Comparison of ENCODE assay signal across 8 cellular contexts in the genomic region with DNA sequence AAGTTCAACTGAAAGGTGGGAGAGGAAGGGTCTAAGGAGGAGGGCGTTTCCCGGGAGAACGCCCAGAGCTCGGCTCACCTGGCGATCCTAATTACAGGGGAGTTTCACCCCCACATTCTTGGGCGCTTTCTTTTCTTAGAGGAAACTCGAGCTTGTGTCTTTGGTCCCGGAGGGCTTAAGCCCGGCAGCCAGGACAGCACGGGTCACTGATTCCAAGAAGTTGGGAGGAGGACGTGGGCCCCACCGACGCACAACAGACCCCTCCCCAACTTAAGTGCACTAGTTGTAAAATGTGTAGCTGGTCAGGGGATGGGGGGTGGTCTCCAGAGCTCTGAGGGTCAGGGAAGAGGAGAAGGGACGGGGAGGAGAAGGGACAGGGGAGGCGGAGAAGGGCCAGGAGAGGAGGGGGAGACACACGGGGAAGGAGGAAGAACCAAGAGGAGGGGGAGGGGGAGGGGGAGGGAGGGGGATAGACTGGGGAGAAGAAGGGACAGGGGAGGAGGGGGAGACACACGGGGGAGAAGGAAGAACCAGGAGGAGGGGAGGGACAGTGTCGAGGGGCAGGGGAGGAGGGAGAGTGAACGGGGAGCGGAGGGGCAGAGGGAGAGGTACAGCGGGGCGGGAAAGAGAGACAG. TPM values are rescaled to one million over a fixed set of nuclear protein-coding genes. Genes with fewer than 3 reads are reported as not detected.
DNase-seq lines count a peak whose midpoint lies in the region; ATAC-seq, FAIRE-seq and TF ChIP-seq lines count a peak whose summit lies in the region.
"Had no signal": no experiment of that assay in that cellular context is flagged by ENCODE, and none has a peak within 500 bp of the region (broad histone marks: within the 10 kb centered on the region; RNA-seq: fewer than 3 reads in every experiment).

No MANE protein-coding gene starts in this region.

- no peaks in the 10 kb centered on the region; the same call in 1 of the 2 replicates for H3K36me3 ChIP-seq in Panc1 (ENCODE audit: control insufficient read depth, insufficient read depth, low read length)

- no peak for TF ChIP-seq POLR2A in GM12891 (IDR thresholded peaks at IDR 0.05; ENCODE audit: low read depth, low read length)

- no peaks in the 10 kb centered on the region; the same call in 1 of the 2 replicates for H3K9me3 ChIP-seq in Panc1 (ENCODE audit: control insufficient read depth, insufficient read depth, low read depth, low read length)

- DNase-seq in GM12865 (ENCODE audit: low read depth): peak; percentile 63
- DNase-seq in Panc1 (ENCODE audit: low read depth, low spot score): no peak
- no peak for DNase-seq in epithelial cell of proximal tubule (ENCODE audit: low read depth)
- peak; percentile 47 for DNase-seq in retina
- DNase-seq in GM12891 (ENCODE audit: insufficient read length, low spot score): no peak
- DNase-seq in SHP77 treated with DMSO at 0.1 percent for 48 hours (lab: John Stamatoyannopoulos, UW): no peak
- DNase-seq: NCI-H1694 treated with DMSO at 0.1 percent for 48 hours had no signal

- peaks cover 36% of the 10 kb centered on the region for H3K4me1 ChIP-seq in Panc1 (ENCODE audit: control insufficient read depth, insufficient read depth, low read length)

- H3K4me3 ChIP-seq in GM12865 (ENCODE audit: low read depth, low read length): peak overlapping the region; percentile 91
- H3K4me3 ChIP-seq in Panc1 (ENCODE audit: low read depth in 2 of 2, low read length in 2 of 2): peak overlapping the region; percentile 73 to 79
- peak overlapping the region; percentile 96 for H3K4me3 ChIP-seq in epithelial cell of proximal tubule (ENCODE audit: low read depth, low read length)

- intact Hi-C loops in Panc1 (cut with micrococcal nuclease; ENCODE audit: unreplicated experiment): loop anchor here (5.0 kb wide), 1 partner anchor 103 kb away; no protein-coding TSS in a partner anchor

- no TSS peak for BruUV-seq in Panc1 (replicated peaks; lab: Mats Ljungman, UMichigan)

- no peaks in the 10 kb centered on the region for H3K27me3 ChIP-seq in Panc1 (ENCODE audit: control insufficient read depth, insufficient read depth, low read length)

- TF ChIP-seq CTCF in GM12865 (IDR thresholded peaks at IDR 0.05; ENCODE audit: insufficient read depth, low read depth, low read length, missing control alignments) (no peak), Panc1 (IDR thresholded peaks at IDR 0.05) (no peak), epithelial cell of proximal tubule (conservative IDR thresholded peaks at IDR 0.05; ENCODE audit: low read depth, low read length) (no peak)

- POLR2A ChIA-PET in Panc1 (lab: Charles Lee): interaction anchor here (0.6 to 0.8 kb wide), 2 partner anchors 18 to 271 kb away, joined by 5 to 8 read pairs; no protein-coding TSS in a partner anchor

- ATAC-seq in Panc1 (no peak), GM21528 (IDR thresholded peaks at IDR 0.05; ENCODE audit: low FRiP score, unreplicated experiment) (no peak)

- in situ Hi-C loops in Panc1 (cut with HindIII; ENCODE audit: low pct_unique_long_range_greater_than_20kb, low sequenced_read_pairs): loop anchor here (25.0 kb wide), 1 partner anchor 113 kb away; a partner anchor contains a TSS

- CTCF ChIA-PET in Panc1 (lab: Charles Lee): interaction anchor here (0.8 to 1.9 kb wide), 2 partner anchors 17 to 104 kb away, joined by 9 to 22 read pairs; no protein-coding TSS in a partner anchor

- H3K27ac ChIP-seq in Panc1 (ENCODE audit: low read length): peak overlapping the region; percentile 95

- no peak for FAIRE-seq in GM12891 (lab: Jason Lieb, UNC)

TF ChIP-seq in GM12891, 5 proteins besides CTCF, POLR2A, EP300 and RAD21:
- no peak for TF ChIP-seq SPI1 (IDR thresholded peaks at IDR 0.05; ENCODE audit: low read depth, low read length)
- no peak for TF ChIP-seq TAF1 (IDR thresholded peaks at IDR 0.05; ENCODE audit: low read depth, low read length)
- no peak for TF ChIP-seq POLR2AphosphoS5 (IDR thresholded peaks at IDR 0.05; ENCODE audit: low read depth, low read length)
- no peak for TF ChIP-seq PAX5 (IDR thresholded peaks at IDR 0.05; ENCODE audit: insufficient read depth, low read length, severe bottlenecking)
- TF ChIP-seq POU2F2 (IDR thresholded peaks at IDR 0.05; ENCODE audit: low read depth, low read length): no peak

RNA-seq across cellular contexts. Expression of a gene that starts 0.9 kb away (rescaled TPM):
- 120 TPM for total RNA-seq in Panc1 (2021; ENCODE audit: unreplicated experiment)
- polyA plus RNA-seq in Panc1 (2012; ENCODE audit: insufficient read length): 108 TPM
- total RNA-seq in epithelial cell of proximal tubule: 25.3 and 46.8 TPM in 2 replicates
- 23.4 TPM for polyA plus RNA-seq in GM12891 (2012; ENCODE audit: low read depth, missing spikeins)

Comparison
In these comparisons a context has a peak if more than half of its experiments do, and no peak if none do; other contexts are left out.
1. DNase-seq: peak in GM12865 (single experiment) and retina (single experiment); none in Panc1 (single experiment), epithelial cell of proximal tubule (single experiment), GM12891 (single experiment) and SHP77 treated with DMSO at 0.1 percent for 48 hours (single experiment).
2. Peak in every context shown above with its lines, with median percentiles within 50 percentile points of each other: H3K4me3 ChIP-seq.